ENCODE assay signal across 1 cellular context in the genomic region with DNA sequence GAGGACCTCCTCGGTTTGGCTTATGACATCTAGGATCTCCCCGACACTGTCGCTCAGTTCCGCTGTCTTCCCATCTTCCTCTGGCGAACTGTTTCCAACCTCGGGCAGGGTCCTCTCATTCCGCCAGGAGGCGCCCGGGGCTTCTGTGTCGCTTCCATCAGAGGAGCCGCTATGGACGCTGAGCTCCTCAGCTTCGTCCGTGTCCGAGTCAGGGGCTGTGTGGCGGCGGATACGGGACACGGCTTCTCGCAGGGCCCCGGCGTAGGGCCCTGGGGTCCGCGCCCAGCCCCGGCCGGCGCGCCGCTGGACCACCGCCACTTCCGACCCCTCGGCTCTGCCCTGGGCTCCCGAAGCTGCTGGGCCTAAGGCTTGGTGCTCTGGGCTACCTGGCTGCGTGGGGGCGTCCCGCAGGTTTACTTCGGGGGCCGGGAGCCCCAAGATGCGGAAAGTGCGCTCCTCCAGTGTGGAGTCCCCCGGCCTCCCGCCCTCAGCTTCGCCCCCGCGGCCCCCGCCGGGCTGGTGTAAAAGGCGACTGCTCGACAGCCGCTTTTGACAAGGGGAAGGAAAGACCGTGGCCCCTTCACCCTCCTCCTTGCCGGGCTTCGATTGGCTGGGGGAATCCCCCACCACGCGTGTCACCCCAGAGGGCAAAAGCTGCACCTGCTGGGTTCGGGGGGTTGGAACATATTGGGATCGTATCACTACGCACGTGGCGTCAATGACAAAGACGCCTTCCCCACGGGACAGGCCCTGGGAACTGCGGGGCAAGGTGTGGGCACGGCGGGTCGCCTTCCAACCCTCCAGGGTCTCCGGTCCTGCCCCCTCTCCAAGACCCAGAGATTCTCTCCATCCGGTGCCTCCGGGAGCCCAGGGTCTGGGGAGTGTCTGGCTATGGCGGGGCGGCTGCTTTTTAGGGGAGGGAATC.
TF ChIP-seq lines count a peak whose summit lies in the region.

No MANE protein-coding gene starts in this region.

TF ChIP-seq in K562, 482 proteins besides CTCF, POLR2A, EP300 and RAD21 (continued from another document):
- 0 out of 2 replicates have a peak, but pooled peaks have one; percentile 41 for TF ChIP-seq MYNN (IDR thresholded peaks at IDR 0.05)
- no peak for TF ChIP-seq MYNN (CRISPR knock-in tag; IDR thresholded peaks at IDR 0.05)
- TF ChIP-seq, protein P1, sequence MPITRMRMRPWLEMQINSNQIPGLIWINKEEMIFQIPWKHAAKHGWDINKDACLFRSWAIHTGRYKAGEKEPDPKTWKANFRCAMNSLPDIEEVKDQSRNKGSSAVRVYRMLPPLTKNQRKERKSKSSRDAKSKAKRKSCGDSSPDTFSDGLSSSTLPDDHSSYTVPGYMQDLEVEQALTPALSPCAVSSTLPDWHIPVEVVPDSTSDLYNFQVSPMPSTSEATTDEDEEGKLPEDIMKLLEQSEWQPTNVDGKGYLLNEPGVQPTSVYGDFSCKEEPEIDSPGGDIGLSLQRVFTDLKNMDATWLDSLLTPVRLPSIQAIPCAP (CRISPR knock-in tag; IDR thresholded peaks at IDR 0.05; ENCODE audit: borderline replicate concordance), result no peak
- TF ChIP-seq POLR2G (IDR thresholded peaks at IDR 0.05; ENCODE audit: low read depth, low read length), result peak; percentile 77
- TF ChIP-seq, protein P2, sequence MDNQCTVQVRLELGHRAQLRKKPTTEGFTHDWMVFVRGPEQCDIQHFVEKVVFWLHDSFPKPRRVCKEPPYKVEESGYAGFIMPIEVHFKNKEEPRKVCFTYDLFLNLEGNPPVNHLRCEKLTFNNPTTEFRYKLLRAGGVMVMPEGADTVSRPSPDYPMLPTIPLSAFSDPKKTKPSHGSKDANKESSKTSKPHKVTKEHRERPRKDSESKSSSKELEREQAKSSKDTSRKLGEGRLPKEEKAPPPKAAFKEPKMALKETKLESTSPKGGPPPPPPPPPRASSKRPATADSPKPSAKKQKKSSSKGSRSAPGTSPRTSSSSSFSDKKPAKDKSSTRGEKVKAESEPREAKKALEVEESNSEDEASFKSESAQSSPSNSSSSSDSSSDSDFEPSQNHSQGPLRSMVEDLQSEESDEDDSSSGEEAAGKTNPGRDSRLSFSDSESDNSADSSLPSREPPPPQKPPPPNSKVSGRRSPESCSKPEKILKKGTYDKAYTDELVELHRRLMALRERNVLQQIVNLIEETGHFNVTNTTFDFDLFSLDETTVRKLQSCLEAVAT (IDR thresholded peaks at IDR 0.05), result 0 out of 4 replicates have a peak, but pooled peaks of 1 of the 2 experiments have one; percentile 44
- TF ChIP-seq BCLAF1 (IDR thresholded peaks at IDR 0.05; ENCODE audit: borderline replicate concordance in 1 of 2, control insufficient read depth in 1 of 2, low read depth in 2 of 2, low read length in 1 of 2), result no peak
- no peak for TF ChIP-seq ZNF76 (CRISPR knock-in tag; IDR thresholded peaks at IDR 0.05; ENCODE audit: borderline replicate concordance)
- peak; percentile 69 for TF ChIP-seq RBFOX2 (IDR thresholded peaks at IDR 0.05; ENCODE audit: low read depth, low read length)
- TF ChIP-seq, protein P3, sequence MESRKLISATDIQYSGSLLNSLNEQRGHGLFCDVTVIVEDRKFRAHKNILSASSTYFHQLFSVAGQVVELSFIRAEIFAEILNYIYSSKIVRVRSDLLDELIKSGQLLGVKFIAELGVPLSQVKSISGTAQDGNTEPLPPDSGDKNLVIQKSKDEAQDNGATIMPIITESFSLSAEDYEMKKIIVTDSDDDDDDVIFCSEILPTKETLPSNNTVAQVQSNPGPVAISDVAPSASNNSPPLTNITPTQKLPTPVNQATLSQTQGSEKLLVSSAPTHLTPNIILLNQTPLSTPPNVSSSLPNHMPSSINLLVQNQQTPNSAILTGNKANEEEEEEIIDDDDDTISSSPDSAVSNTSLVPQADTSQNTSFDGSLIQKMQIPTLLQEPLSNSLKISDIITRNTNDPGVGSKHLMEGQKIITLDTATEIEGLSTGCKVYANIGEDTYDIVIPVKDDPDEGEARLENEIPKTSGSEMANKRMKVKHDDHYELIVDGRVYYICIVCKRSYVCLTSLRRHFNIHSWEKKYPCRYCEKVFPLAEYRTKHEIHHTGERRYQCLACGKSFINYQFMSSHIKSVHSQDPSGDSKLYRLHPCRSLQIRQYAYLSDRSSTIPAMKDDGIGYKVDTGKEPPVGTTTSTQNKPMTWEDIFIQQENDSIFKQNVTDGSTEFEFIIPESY (CRISPR knock-in tag; IDR thresholded peaks at IDR 0.05), result peak; percentile 87
- TF ChIP-seq NUFIP1 (IDR thresholded peaks at IDR 0.05; ENCODE audit: partially characterized antibody), result no peak
